21 cellular contexts compared by ENCODE assay signal in the genomic region with DNA sequence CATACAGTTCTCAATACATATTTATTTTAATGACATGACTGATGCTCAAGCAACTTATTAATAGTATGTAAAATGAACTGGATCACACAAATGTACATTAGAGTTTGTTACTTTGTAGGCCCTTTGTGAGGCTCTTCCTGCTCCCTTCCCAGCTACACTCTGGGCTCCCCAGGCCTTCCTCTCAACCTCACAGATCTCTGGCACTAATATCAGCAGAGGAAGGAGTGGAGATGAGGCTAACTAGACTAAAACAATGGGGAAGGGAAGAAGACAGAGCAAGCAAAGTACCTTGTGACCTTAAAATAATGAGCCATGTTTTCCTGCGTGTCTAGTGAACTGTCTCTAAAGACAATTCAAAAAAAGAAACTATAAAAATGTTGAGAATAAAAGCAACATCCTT. TPM values are rescaled to one million over a fixed set of nuclear protein-coding genes. Genes with fewer than 3 reads are reported as not detected.
DNase-seq lines count a peak whose midpoint lies in the region; ATAC-seq and TF ChIP-seq lines count a peak whose summit lies in the region.
"Had no signal": no experiment of that assay in that cellular context is flagged by ENCODE, and none has a peak within 500 bp of the region (broad histone marks: within the 10 kb centered on the region; RNA-seq: fewer than 3 reads in every experiment).

No MANE protein-coding gene starts in this region.

- no peak overlapping the region for H3K27ac Mint-ChIP-seq in GM23338
- H3K27ac Mint-ChIP-seq: IgD-negative memory B cell had no signal

- H3K9me2 ChIP-seq in GM23338 (ENCODE audit: insufficient read depth) = peaks cover 4% of the 10 kb centered on the region; the same call in 1 of the 2 replicates

- no peaks in the 10 kb centered on the region for H3K79me2 ChIP-seq in GM23338 (replicated peaks; ENCODE audit: insufficient read depth)

- no peaks in the 10 kb centered on the region for H3K36me3 ChIP-seq in HEK293 (ENCODE audit: control insufficient read depth in 2 of 2, insufficient read depth in 1 of 2, low read length in 2 of 2)
- no peaks in the 10 kb centered on the region for H3K36me3 ChIP-seq in mesodermal cell (ENCODE audit: control insufficient read depth, insufficient read depth, low read length)
- no peaks in the 10 kb centered on the region for H3K36me3 ChIP-seq in GM23338 (ENCODE audit: insufficient read depth)
- H3K36me3 ChIP-seq: MG63, Peyer's patch had no signal

- no peaks in the 10 kb centered on the region for H3K36me3 Mint-ChIP-seq in GM23338 (ENCODE audit: low read depth)

- H3K27me3 ChIP-seq in GM23338 (ENCODE audit: insufficient read depth) = no peaks in the 10 kb centered on the region
- H3K27me3 ChIP-seq: MG63, Peyer's patch had no signal

- H3K4me1 ChIP-seq in HEK293 (ENCODE audit: control insufficient read depth, insufficient read depth, low read length) = peaks cover 13% of the 10 kb centered on the region; the same call in 1 of the 2 replicates
- H3K4me1 ChIP-seq in mesodermal cell (ENCODE audit: control insufficient read depth, insufficient read depth, low read length, poor library complexity, severe bottlenecking) = no peaks in the 10 kb centered on the region
- 0 out of 2 replicates have a peak, but pooled peaks cover 6% of the 10 kb centered on the region for H3K4me1 ChIP-seq in GM23338 (ENCODE audit: insufficient read depth)
- H3K4me1 ChIP-seq: Peyer's patch had no signal

- DNase-seq in dermis microvascular lymphatic vessel endothelial cell (ENCODE audit: low read depth in 2 of 2) (peak; percentile 27 to 91), glomerular visceral epithelial cell (ENCODE audit: extremely low spot score) (no peak), GM23338 (ENCODE audit: low spot score) (no peak)
- DNase-seq: ACHN, DMS79 treated with DMSO at 0.1 percent for 48 hours, Karpas-422, MG63, NCI-H1048, NCI-H146, NCI-H2029 treated with DMSO at 0.1 percent for 48 hours, NCI-H446 treated with DMSO at 0.1 percent for 48 hours, NCI-H69, Peyer's patch, SHP77 had no signal

- no peak overlapping the region for H3K4me3 ChIP-seq in HEK293 (ENCODE audit: low read depth, low read length)
- no peak overlapping the region for H3K4me3 ChIP-seq in mesodermal cell (ENCODE audit: extremely low read depth, insufficient read depth, low read length, poor library complexity, severe bottlenecking)
- no peak overlapping the region for H3K4me3 ChIP-seq in GM23338
- H3K4me3 ChIP-seq: MG63, Peyer's patch had no signal

- H2AFZ ChIP-seq in GM23338 = no peak overlapping the region

- H3K4me1 Mint-ChIP-seq in GM23338 = peaks cover 3% of the 10 kb centered on the region; the same call in 2 of the 3 replicates
- H3K4me1 Mint-ChIP-seq: CD14-positive monocyte had no signal

- TF ChIP-seq CTCF in 22Rv1 (IDR thresholded peaks at IDR 0.05) (no peak), HEK293 (tag by site-specific recombination; IDR thresholded peaks at IDR 0.05) (no peak), GM23338 (conservative IDR thresholded peaks at IDR 0.05; ENCODE audit: low read depth in 2 of 2) (no peak)

- H3K9me3 ChIP-seq in HEK293 (ENCODE audit: control insufficient read depth, insufficient read depth, low read depth, low read length) (no peaks in the 10 kb centered on the region), mesodermal cell (ENCODE audit: control insufficient read depth, low read length) (no peaks in the 10 kb centered on the region)
- H3K9me3 ChIP-seq: MG63, Peyer's patch had no signal

- ATAC-seq in GM23338 (no peak), GM18502 (IDR thresholded peaks at IDR 0.05; ENCODE audit: poor library complexity, unreplicated experiment) (no peak)
- ATAC-seq: SK-N-SH treated with all-trans-retinoic acid at 6 μM for 48 hours had no signal

- POLR2A ChIA-PET in HEK293 (lab: Yijun Ruan, JAX) = no interaction called here

- WGBS in mesodermal cell (ENCODE audit: insufficient coverage in 2 of 2), 2 experiments = 100% methylated on average over 1 of the region's 1 CpG; no CpG with 5 or more reads in 1 of the 2 experiments

- no peak overlapping the region for H3K4me3 Mint-ChIP-seq in GM23338
- H3K4me3 Mint-ChIP-seq: CD14-positive monocyte, IgD-negative memory B cell had no signal

- H3K27me3 Mint-ChIP-seq in GM23338 (ENCODE audit: insufficient read depth, low read depth, poor library complexity) = peaks cover 4% of the 10 kb centered on the region
- H3K27me3 Mint-ChIP-seq: IgD-negative memory B cell had no signal

- H3K4me2 ChIP-seq in GM23338 = no peak overlapping the region

- no peaks in the 10 kb centered on the region for H3F3A ChIP-seq in GM23338 (replicated peaks; ENCODE audit: low read depth)

- H4K20me1 ChIP-seq in GM23338 (replicated peaks; ENCODE audit: insufficient read depth) = no peaks in the 10 kb centered on the region

- no peaks in the 10 kb centered on the region for H3K9me3 Mint-ChIP-seq in GM23338
- H3K9me3 Mint-ChIP-seq: IgD-negative memory B cell had no signal

- CTCF ChIA-PET in HEK293 (lab: Yijun Ruan, JAX) = interaction anchor here (0.6 kb wide), 1 partner anchor 41 kb away, joined by 3 read pairs; no protein-coding TSS in a partner anchor

- H3K27ac ChIP-seq in 22Rv1 (peak overlapping the region; percentile 53), HEK293 (ENCODE audit: extremely low read depth, low read depth, low read length) (0 out of 2 replicates have a peak overlapping the region, but pooled peaks have one; percentile 11), mesodermal cell (ENCODE audit: low read depth, low read length, severe bottlenecking) (peak overlapping the region; percentile 18), GM23338 (ENCODE audit: low read depth) (no peak overlapping the region)
- H3K27ac ChIP-seq: Peyer's patch had no signal

TF ChIP-seq in HEK293, 187 proteins besides CTCF, POLR2A, EP300 and RAD21 (continues in another document):
- no peak for TF ChIP-seq ZNF266 (tag by site-specific recombination; IDR thresholded peaks at IDR 0.05; ENCODE audit: low read depth)
- TF ChIP-seq, protein P1, sequence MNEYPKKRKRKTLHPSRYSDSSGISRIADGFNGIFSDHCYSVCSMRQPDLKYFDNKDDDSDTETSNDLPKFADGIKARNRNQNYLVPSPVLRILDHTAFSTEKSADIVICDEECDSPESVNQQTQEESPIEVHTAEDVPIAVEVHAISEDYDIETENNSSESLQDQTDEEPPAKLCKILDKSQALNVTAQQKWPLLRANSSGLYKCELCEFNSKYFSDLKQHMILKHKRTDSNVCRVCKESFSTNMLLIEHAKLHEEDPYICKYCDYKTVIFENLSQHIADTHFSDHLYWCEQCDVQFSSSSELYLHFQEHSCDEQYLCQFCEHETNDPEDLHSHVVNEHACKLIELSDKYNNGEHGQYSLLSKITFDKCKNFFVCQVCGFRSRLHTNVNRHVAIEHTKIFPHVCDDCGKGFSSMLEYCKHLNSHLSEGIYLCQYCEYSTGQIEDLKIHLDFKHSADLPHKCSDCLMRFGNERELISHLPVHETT (tag by site-specific recombination; IDR thresholded peaks at IDR 0.05) = no peak
- no peak for TF ChIP-seq ZNF223 (tag by site-specific recombination; IDR thresholded peaks at IDR 0.05)
- no peak for TF ChIP-seq ZNF701 (tag by site-specific recombination; IDR thresholded peaks at IDR 0.05)

TF ChIP-seq in GM23338, 12 proteins besides CTCF, POLR2A, EP300 and RAD21 (continues in another document):
- TF ChIP-seq NANOG (IDR thresholded peaks at IDR 0.05; ENCODE audit: borderline replicate concordance) (no peak), POLR2AphosphoS5 (IDR thresholded peaks at IDR 0.05; ENCODE audit: low read depth) (no peak)

RNA-seq across cellular contexts. Expression of gene TEK, which starts 30.3 kb away (rescaled TPM):
- total RNA-seq in dermis microvascular lymphatic vessel endothelial cell = 147 and 167 TPM in 2 replicates
- 100 TPM for polyA plus RNA-seq in mesodermal cell (2013, experiment 1 of 2)
- 95.5 TPM for polyA plus RNA-seq in mesodermal cell (2013, experiment 2 of 2)
- 7.9 and 9.4 TPM in 2 replicates for total RNA-seq in GM23338 (2014; rRNA removed; shearing (Covaris generic))
- polyA plus RNA-seq in GM23338 (2016; fragmentation: Nextera tagmentation; extraction: Ambion mirVana) = 1.5 and 1.9 TPM in 2 replicates
- polyA plus RNA-seq: CD14-positive monocyte, IgD-negative memory B cell had no signal

Comparison
In these comparisons a context has a peak if more than half of its experiments do, and no peak if none do; other contexts are left out.
1. DNase-seq: peak in dermis microvascular lymphatic vessel endothelial cell (2 of 2); none in glomerular visceral epithelial cell (single experiment) and GM23338 (single experiment).
2. RNA of gene TEK, which starts 30.3 kb away (total RNA-seq): 147 to 167 TPM in dermis microvascular lymphatic vessel endothelial cell; 7.9 to 9.4 TPM in GM23338; every median in the first group is over 10 times any median in the second.